24 cellular contexts compared by ENCODE assay signal in genomic region chr6:87540541-87540940, GRCh38. TPM values are rescaled to one million over a fixed set of nuclear protein-coding genes. Genes with fewer than 3 reads are reported as not detected.
DNase-seq lines count a peak whose midpoint lies in the region; ATAC-seq, FAIRE-seq and TF ChIP-seq lines count a peak whose summit lies in the region.
"Had no signal": no experiment of that assay in that cellular context is flagged by ENCODE, and none has a peak within 500 bp of the region (broad histone marks: within the 10 kb centered on the region; RNA-seq: fewer than 3 reads in every experiment).

No MANE protein-coding gene starts in this region.

- no peak for TF ChIP-seq POLR2A in K562 (conservative IDR thresholded peaks at IDR 0.05)
- no peak for TF ChIP-seq POLR2A in H1 (IDR thresholded peaks at IDR 0.05; ENCODE audit: control extremely low read depth in 1 of 2, low read depth in 2 of 2, low read length in 2 of 2)

- H3K23ac ChIP-seq in H1 (ENCODE audit: insufficient read length), result no peak overlapping the region

- 0 out of 2 replicates have a peak overlapping the region, but pooled peaks have one; percentile 3 for H2BK12ac ChIP-seq in H1 (ENCODE audit: low read depth, low read length)

- DNase-seq in K562 (ENCODE audit: extremely low read depth in 1 of 4, low spot score in 3 of 4), result no peak
- DNase-seq in H1 (ENCODE audit: low read depth in 1 of 2, low spot score in 2 of 2), result no peak
- DNase-seq in left cardiac atrium, result peak; percentile 34
- no peak for DNase-seq in lower lobe of right lung
- DNase-seq in hypothalamus (lab: John Stamatoyannopoulos, UW), result no peak
- DNase-seq in stimulated activated CD4-positive, alpha-beta T cell treated with anti-CD3 and anti-CD28 coated beads, Interleukin-15, amount 100 ng/mL, for 24 hours, result no peak
- DNase-seq in 8988T, result no peak
- DNase-seq: AML-193; CD4-positive, CD25-positive, alpha-beta regulatory T cell; COR-L47; DMS 273 treated with DMSO at 0.1 percent for 48 hours; H7; HFFc6; IMR-90; Kasumi-1; MG63; NCI-H1105; NCI-H2081; SHP77 had no signal

- H3K14ac ChIP-seq in H1 (ENCODE audit: insufficient read length), result no peak overlapping the region

- CTCF ChIA-PET in K562 (lab: Yijun Ruan, JAX; ENCODE audit: low intra/inter-chr PET ratio) (no interaction called here), H1 (lab: Charles Lee; ENCODE audit: partially characterized antibody) (no interaction called here)

- H3K4me3 ChIP-seq in K562 (no peak overlapping the region), H1 (ENCODE audit: extremely low read depth in 1 of 4, insufficient read depth in 2 of 4, low read depth in 3 of 4, low read length in 4 of 4) (no peak overlapping the region), lower lobe of right lung (no peak overlapping the region)
- H3K4me3 ChIP-seq: MG63, SK-N-MC had no signal

- H3K4me1 ChIP-seq in K562 (replicated peaks in 1 of 2; ENCODE audit: control insufficient read depth in 2 of 2, insufficient read depth in 2 of 2, low read length in 2 of 2), result no peaks in the 10 kb centered on the region
- no peaks in the 10 kb centered on the region for H3K4me1 ChIP-seq in H1 (replicated peaks in 1 of 4; ENCODE audit: control insufficient read depth in 3 of 4, insufficient read depth in 4 of 4, low read length in 3 of 4)
- peaks cover 5% of the 10 kb centered on the region for H3K4me1 ChIP-seq in lower lobe of right lung

- H3K9ac ChIP-seq in K562 (ENCODE audit: insufficient read depth in 1 of 2, low read depth in 2 of 2, low read length in 2 of 2) (no peak overlapping the region), H1 (replicated peaks in 1 of 4; ENCODE audit: extremely low read depth in 1 of 4, low read depth in 3 of 4, low read length in 3 of 4) (no peak overlapping the region)

- no peak overlapping the region for H3K56ac ChIP-seq in H1 (replicated peaks; ENCODE audit: insufficient read length, low read depth, low read length)

- H3K36me3 ChIP-seq in K562 (ENCODE audit: control insufficient read depth, insufficient read depth, low read length), result peaks cover 62% of the 10 kb centered on the region
- peaks cover 0 to 53% (median 14%) of the 10 kb centered on the region in 4 experiments; a peak in 5 of 8 replicates for H3K36me3 ChIP-seq in H1 (ENCODE audit: control insufficient read depth in 2 of 4, insufficient read depth in 4 of 4, low read length in 3 of 4)
- H3K36me3 ChIP-seq in lower lobe of right lung, result peaks cover 58% of the 10 kb centered on the region

- no peak overlapping the region for H3K4ac ChIP-seq in H1 (replicated peaks; ENCODE audit: insufficient read length, low read depth, low read length)

- H3K18ac ChIP-seq in H1 (ENCODE audit: extremely low read depth, low read length), result no peak overlapping the region

- no peak overlapping the region for H2AK5ac ChIP-seq in H1 (ENCODE audit: low read depth, low read length)

- no peaks in the 10 kb centered on the region for H3K23me2 ChIP-seq in H1 (ENCODE audit: low read depth, low read length)

- peak; percentile 11 for FAIRE-seq in K562 (lab: Jason Lieb, UNC)
- FAIRE-seq in H1 (lab: Jason Lieb, UNC), result peak; percentile 24
- FAIRE-seq: G401.6, RCC 7860 had no signal

- no peak overlapping the region for H2BK20ac ChIP-seq in H1 (ENCODE audit: low read length)

- H4K20me1 ChIP-seq in K562 (replicated peaks; ENCODE audit: control insufficient read depth, insufficient read depth, low read length), result no peaks in the 10 kb centered on the region
- no peaks in the 10 kb centered on the region for H4K20me1 ChIP-seq in H1 (replicated peaks in 1 of 2; ENCODE audit: control insufficient read depth in 1 of 2, insufficient read depth in 2 of 2, low read length in 2 of 2)

- H3K27ac ChIP-seq in K562 (ENCODE audit: extremely low read depth, low read depth, low read length) (no peak overlapping the region), H1 (ENCODE audit: low read depth, low read length) (no peak overlapping the region; the same call in 1 of the 2 replicates), lower lobe of right lung (peak overlapping the region; percentile 59)
- H3K27ac ChIP-seq: HL-60, SK-N-MC had no signal

- no peak for TF ChIP-seq CTCF in K562 (IDR thresholded peaks at IDR 0.05 in 2 of 3, conservative IDR thresholded peaks at IDR 0.05 in 1 of 3; ENCODE audit: insufficient read depth in 2 of 3, low read depth in 1 of 3, low read length in 3 of 3)
- no peak for TF ChIP-seq CTCF in H1 (IDR thresholded peaks at IDR 0.05; ENCODE audit: control extremely low read depth in 1 of 3, insufficient read depth in 1 of 3, low read depth in 1 of 3, low read length in 3 of 3)
- TF ChIP-seq CTCF in lower lobe of right lung (IDR thresholded peaks at IDR 0.05), result no peak

- intact Hi-C loops in K562 (cut with micrococcal nuclease) (no loop called here), left cardiac atrium (cut with DNase I) (no loop called here), lower lobe of right lung (cut with DNase I) (no loop called here)

- H3K9me3 ChIP-seq in K562 (replicated peaks; ENCODE audit: control insufficient read depth, insufficient read depth, low read depth, low read length) (no peaks in the 10 kb centered on the region), H1 (ENCODE audit: insufficient read depth in 2 of 2, low read depth in 1 of 2, low read length in 1 of 2) (no peaks in the 10 kb centered on the region), lower lobe of right lung (no peaks in the 10 kb centered on the region)
- H3K9me3 ChIP-seq: MG63 had no signal

- in situ Hi-C loops in K562 (cut with MboI), result no loop called here

- no peak overlapping the region for H4K8ac ChIP-seq in H1 (ENCODE audit: extremely low read depth, insufficient read depth, low read length)

- TF ChIP-seq EP300 in K562 (IDR thresholded peaks at IDR 0.05; ENCODE audit: low read length) (no peak), H1 (IDR thresholded peaks at IDR 0.05; ENCODE audit: borderline replicate concordance in 1 of 2, low read depth in 2 of 2, low read length in 2 of 2) (no peak)

- no peak overlapping the region for H4K91ac ChIP-seq in H1 (replicated peaks; ENCODE audit: insufficient read length, low read length)

- no TSS peak for BruUV-seq in K562 (replicated peaks; lab: Mats Ljungman, UMichigan)

- no peak overlapping the region for H2BK15ac ChIP-seq in H1 (ENCODE audit: low read length)

- H3K4me2 ChIP-seq in K562 (ENCODE audit: insufficient read depth, low read length) (no peak overlapping the region), H1 (ENCODE audit: insufficient read depth in 1 of 2, low read depth in 2 of 2, low read length in 2 of 2) (no peak overlapping the region)

- POLR2A ChIA-PET in K562 (lab: Yijun Ruan, JAX) (interaction anchor here (1.3 kb wide), 1 partner anchor 10 kb away, joined by 3 read pairs; no protein-coding TSS in a partner anchor), H1 (lab: Charles Lee; ENCODE audit: partially characterized antibody) (no interaction called here)

- no peak overlapping the region for H2BK120ac ChIP-seq in H1 (replicated peaks; ENCODE audit: low read depth, low read length)

- H4K5ac ChIP-seq in H1 (ENCODE audit: insufficient read length, low read depth, low read length), result no peak overlapping the region

- ATAC-seq in K562, result no peak
- ATAC-seq in left cardiac atrium, result peak; percentile 50 to 67
- ATAC-seq in lower lobe of right lung, result peak in 1 of 2 donors; percentile 16
- no peak for ATAC-seq in HG03159 (IDR thresholded peaks at IDR 0.05; ENCODE audit: unreplicated experiment)

- 96% methylated on average over 4 of the region's 4 CpGs for WGBS in K562 (ENCODE audit: insufficient coverage, low coverage, missing lambda C conversion rate)
- WGBS in H1 (ENCODE audit: extremely low coverage in 1 of 2, insufficient coverage in 1 of 2, insufficient read length in 1 of 2, insufficient replicate concordance in 2 of 2, low coverage in 1 of 2, low lambda C conversion rate in 2 of 2, missing lambda C conversion rate in 1 of 2), 2 experiments, result 97% methylated on average over 4 of the region's 4 CpGs; no CpG with 5 or more reads in 1 of the 2 experiments

- no peak overlapping the region for H2BK5ac ChIP-seq in H1 (ENCODE audit: low read depth, low read length)

- no peak overlapping the region for H2AFZ ChIP-seq in K562 (ENCODE audit: low read depth, low read length)
- H2AFZ ChIP-seq in H1 (ENCODE audit: low read length), result no peak overlapping the region

- H3K27me3 ChIP-seq in K562 (ENCODE audit: control insufficient read depth in 2 of 2, insufficient read depth in 2 of 2, low read length in 2 of 2), result no peaks in the 10 kb centered on the region
- no peaks in the 10 kb centered on the region for H3K27me3 ChIP-seq in H1 (replicated peaks in 1 of 4; ENCODE audit: control insufficient read depth in 3 of 4, extremely low read depth in 1 of 4, insufficient read depth in 3 of 4, low read length in 3 of 4)
- H3K27me3 ChIP-seq in lower lobe of right lung (ENCODE audit: low read depth), result no peaks in the 10 kb centered on the region
- H3K27me3 ChIP-seq: MG63 had no signal

- TF ChIP-seq RAD21 in K562 (CRISPR knock-in tag; conservative IDR thresholded peaks at IDR 0.05 in 1 of 2, IDR thresholded peaks at IDR 0.05 in 1 of 2), result no peak
- no peak for TF ChIP-seq RAD21 in H1 (IDR thresholded peaks at IDR 0.05 in 1 of 2, conservative IDR thresholded peaks at IDR 0.05 in 1 of 2; ENCODE audit: low read depth in 2 of 2, low read length in 2 of 2)

- H3K79me1 ChIP-seq in H1 (ENCODE audit: low read depth, low read length), result no peaks in the 10 kb centered on the region

- no peaks in the 10 kb centered on the region for H3K79me2 ChIP-seq in K562 (ENCODE audit: control insufficient read depth, insufficient read depth, low read length)
- no peaks in the 10 kb centered on the region for H3K79me2 ChIP-seq in H1 (ENCODE audit: control insufficient read depth in 1 of 2, insufficient read depth in 2 of 2, low read length in 2 of 2)

- no peaks in the 10 kb centered on the region for H3K9me1 ChIP-seq in K562 (ENCODE audit: control insufficient read depth, insufficient read depth, low read length)

RNA-seq across cellular contexts. Expression of gene RARS2, which starts 49.2 kb away (rescaled TPM):
- total RNA-seq in K562 (2011; cell fraction: chromatin; rRNA removed; ENCODE audit: low replicate concordance), result 18.9 and 62.8 TPM in 2 replicates
- total RNA-seq in K562 (2011; cell fraction: nucleolus; rRNA removed), result 13.2 and 15.1 TPM in 2 replicates
- 17.4 and 17.9 TPM in 2 replicates for total RNA-seq in K562 (2011; cell fraction: nucleoplasm; rRNA removed)
- total RNA-seq in K562 (2014; rRNA removed), result 27.1 and 30.0 TPM in 2 replicates
- 43.4 and 52.9 TPM in 2 replicates for total RNA-seq in K562 (2014; rRNA removed; fragmentation: Illumina TruSeq; extraction: Trizol)
- total RNA-seq in K562 (2015; rRNA removed; fragmentation: Illumina TruSeq; extraction: Trizol), result 41.7 and 45.3 TPM in 2 replicates
- 32.9 and 33.5 TPM in 2 replicates for total RNA-seq in K562 (2021)
- 28.0 and 30.7 TPM in 2 replicates for polyA plus RNA-seq in K562 (2011; rRNA removed)
- 7.6 and 12.6 TPM in 2 replicates for polyA plus RNA-seq in K562 (2011; cell fraction: cytosol; rRNA removed)
- polyA plus RNA-seq in K562 (2011; cell fraction: nucleus; rRNA removed), result 19.2 and 28.4 TPM in 2 replicates
- polyA plus RNA-seq in K562 (2012), result 32.8 and 38.1 TPM in 2 replicates
- 37.5 and 46.4 TPM in 2 replicates for polyA plus RNA-seq in K562 (2014; fragmentation: Illumina TruSeq; extraction: Trizol)
- polyA plus RNA-seq in K562 (2014; fragmentation: Nextera tagmentation; extraction: Ambion mirVana), result 10 to 100 TPM; 57.4 to 92.7 TPM
- 33.3 and 33.9 TPM in 2 replicates for polyA plus RNA-seq in K562 (2014; rRNA removed)
- 27.3 and 30.1 TPM in 2 replicates for polyA minus RNA-seq in K562 (2011; rRNA and poly(A)+ RNA removed)
- 7.2 and 8.1 TPM in 2 replicates for polyA minus RNA-seq in K562 (2011; cell fraction: cytosol; rRNA and poly(A)+ RNA removed)
- polyA minus RNA-seq in K562 (2011; cell fraction: nucleus; rRNA and poly(A)+ RNA removed), result 17.9 and 26.8 TPM in 2 replicates
- total RNA-seq in H1 (2021; fragmentation: NEBNext Ultra II Directional; extraction: Animal tissue kit (Norgen Biotek cat#: 25700)), result 38.5 and 40.5 TPM in 2 replicates
- polyA plus RNA-seq in H1 (2011; rRNA removed), result 4.9 and 10.2 TPM in 2 replicates
- polyA plus RNA-seq in H1 (2011; cell fraction: cytosol; rRNA removed), result 11.0 TPM
- polyA plus RNA-seq in H1 (2011; cell fraction: nucleus; rRNA removed), result 5.3 TPM
- 26.8 to 35.2 TPM (median 27.5 TPM) in 4 replicates for polyA plus RNA-seq in H1 (2012, experiment 1 of 2)
- polyA plus RNA-seq in H1 (2012, experiment 2 of 2), result 2.8 TPM
- polyA plus RNA-seq in H1 (2013, experiment 1 of 2), result 34.6 TPM
- polyA plus RNA-seq in H1 (2013, experiment 2 of 2), result 32.8 TPM
- 8.9 and 12.7 TPM in 2 replicates for polyA minus RNA-seq in H1 (2011; rRNA and poly(A)+ RNA removed)
- 8.1 TPM for polyA minus RNA-seq in H1 (2011; cell fraction: cytosol; rRNA and poly(A)+ RNA removed)
- polyA minus RNA-seq in H1 (2011; cell fraction: nucleus; rRNA and poly(A)+ RNA removed), result 25.7 TPM
- 10 to 100 TPM; 19.0 to 27.9 TPM for total RNA-seq in left cardiac atrium
- 26.4 TPM for total RNA-seq in lower lobe of right lung

RNA-seq across cellular contexts. Expression of gene ORC3, which starts 49.4 kb away (rescaled TPM):
- 53.2 and 151 TPM in 2 replicates for total RNA-seq in K562 (2011; cell fraction: chromatin; rRNA removed; ENCODE audit: low replicate concordance)
- total RNA-seq in K562 (2011; cell fraction: nucleolus; rRNA removed), result 21.5 and 31.5 TPM in 2 replicates
- total RNA-seq in K562 (2011; cell fraction: nucleoplasm; rRNA removed), result 74.9 and 108 TPM in 2 replicates
- total RNA-seq in K562 (2014; rRNA removed) (28.8 and 34.7 TPM in 2 replicates), K562 (2014; rRNA removed; fragmentation: Illumina TruSeq; extraction: Trizol) (74.8 and 79.8 TPM in 2 replicates), K562 (2015; rRNA removed; fragmentation: Illumina TruSeq; extraction: Trizol) (50.3 and 57.8 TPM in 2 replicates), K562 (2021) (47.5 and 49.0 TPM in 2 replicates), left cardiac atrium (10 to 100 TPM; 18.5 to 21.2 TPM), lower lobe of right lung (16.6 TPM)
- polyA plus RNA-seq in K562 (2011; rRNA removed) (79.9 and 111 TPM in 2 replicates), K562 (2014; fragmentation: Illumina TruSeq; extraction: Trizol) (59.9 and 79.1 TPM in 2 replicates), K562 (2014; fragmentation: Nextera tagmentation; extraction: Ambion mirVana) (100 to 1,000 TPM; 128 to 159 TPM), K562 (2014; rRNA removed) (45.1 and 52.1 TPM in 2 replicates), H1 (2011; rRNA removed) (18.1 and 35.9 TPM in 2 replicates)
- 19.0 and 33.2 TPM in 2 replicates for polyA plus RNA-seq in K562 (2011; cell fraction: cytosol; rRNA removed)
- 39.7 and 53.3 TPM in 2 replicates for polyA plus RNA-seq in K562 (2011; cell fraction: nucleus; rRNA removed)
- polyA plus RNA-seq in K562 (2012), result 33.8 and 36.8 TPM in 2 replicates
- 115 and 120 TPM in 2 replicates for polyA minus RNA-seq in K562 (2011; rRNA and poly(A)+ RNA removed)
- 17.9 and 27.9 TPM in 2 replicates for polyA minus RNA-seq in K562 (2011; cell fraction: cytosol; rRNA and poly(A)+ RNA removed)
- polyA minus RNA-seq in K562 (2011; cell fraction: nucleus; rRNA and poly(A)+ RNA removed), result 35.0 and 63.3 TPM in 2 replicates
- 54.4 and 60.9 TPM in 2 replicates for total RNA-seq in H1 (2021; fragmentation: NEBNext Ultra II Directional; extraction: Animal tissue kit (Norgen Biotek cat#: 25700))
- polyA plus RNA-seq in H1 (2011; cell fraction: cytosol; rRNA removed), result 38.0 TPM
- 20.2 TPM for polyA plus RNA-seq in H1 (2011; cell fraction: nucleus; rRNA removed)
- polyA plus RNA-seq in H1 (2012, experiment 1 of 2), result 30.9 to 46.6 TPM (median 34.8 TPM) in 4 replicates
- 12.3 TPM for polyA plus RNA-seq in H1 (2012, experiment 2 of 2)
- 49.5 TPM for polyA plus RNA-seq in H1 (2013, experiment 1 of 2)
- polyA plus RNA-seq in H1 (2013, experiment 2 of 2), result 45.9 TPM
- polyA minus RNA-seq in H1 (2011; rRNA and poly(A)+ RNA removed), result 47.1 and 67.3 TPM in 2 replicates
- polyA minus RNA-seq in H1 (2011; cell fraction: cytosol; rRNA and poly(A)+ RNA removed), result 26.3 TPM
- 64.7 TPM for polyA minus RNA-seq in H1 (2011; cell fraction: nucleus; rRNA and poly(A)+ RNA removed)

Comparison
In these comparisons a context has a peak if more than half of its experiments do, and no peak if none do; other contexts are left out.
1. ATAC-seq: peak in left cardiac atrium (2 of 2); none in K562 (single experiment) and HG03159 (single experiment).